In genomic region chr17:42814633-42815399, GRCh38 we compare ENCODE assay signal across 14 cellular contexts. TPM values are rescaled to one million over a fixed set of nuclear protein-coding genes. Genes with fewer than 3 reads are reported as not detected.
DNase-seq lines count a peak whose midpoint lies in the region; ATAC-seq lines count a peak whose summit lies in the region.
"Had no signal": no experiment of that assay in that cellular context is flagged by ENCODE, and none has a peak within 500 bp of the region (broad histone marks: within the 10 kb centered on the region; RNA-seq: fewer than 3 reads in every experiment).

No MANE protein-coding gene starts in this region.

- CTCF ChIA-PET in activated naive CD4-positive, alpha-beta T cell treated with anti-CD3 and anti-CD28 coated beads for 36 hours (lab: Charles Lee) = interaction anchor here (0.6 to 1.4 kb wide), 3 partner anchors 9 to 124 kb away, joined by 3 to 4 read pairs (median 3); partner anchors contain the start of gene BECN1

- intact Hi-C loops in activated naive CD4-positive, alpha-beta T cell treated with anti-CD3 and anti-CD28 coated beads for 36 hours (cut with micrococcal nuclease) = no loop called here

- H3K4me3 ChIP-seq in subcutaneous abdominal adipose tissue (ENCODE audit: low read depth in 1 of 5, low read length in 5 of 5) = no peak overlapping the region
- H3K4me3 ChIP-seq: vagina had no signal

- no peak for ATAC-seq in activated naive CD4-positive, alpha-beta T cell treated with anti-CD3 and anti-CD28 coated beads, Interleukin-2, amount 50 U/mL, for 72 hours
- ATAC-seq: activated T-cell treated with anti-CD3 and anti-CD28 coated beads, Interleukin-2, amount 50 U/mL, for 4 hours had no signal

- peaks cover 39 to 86% (median 75%) of the 10 kb centered on the region in 5 donors for H3K36me3 ChIP-seq in subcutaneous abdominal adipose tissue (ENCODE audit: control insufficient read depth in 5 of 5, insufficient read depth in 5 of 5, low read length in 5 of 5)

- peak overlapping the region; percentile 3 to 73 for H3K27ac Mint-ChIP-seq in activated naive CD4-positive, alpha-beta T cell treated with anti-CD3 and anti-CD28 coated beads, Interleukin-2, amount 50 U/mL, for 72 hours
- H3K27ac Mint-ChIP-seq in activated naive CD4-positive, alpha-beta T cell treated with anti-CD3 and anti-CD28 coated beads for 36 hours = no peak overlapping the region
- H3K27ac Mint-ChIP-seq: nephron progenitor cell had no signal

- H3K9me3 Mint-ChIP-seq in activated naive CD4-positive, alpha-beta T cell treated with anti-CD3 and anti-CD28 coated beads, Interleukin-2, amount 50 U/mL, for 72 hours = no peaks in the 10 kb centered on the region
- H3K9me3 Mint-ChIP-seq in activated naive CD4-positive, alpha-beta T cell treated with anti-CD3 and anti-CD28 coated beads for 36 hours = no peaks in the 10 kb centered on the region
- H3K9me3 Mint-ChIP-seq: activated T-cell treated with anti-CD3 and anti-CD28 coated beads, Interleukin-2, amount 50 U/mL, for 4 hours; nephron progenitor cell had no signal

- H3K4me1 ChIP-seq in subcutaneous abdominal adipose tissue (ENCODE audit: control insufficient read depth in 5 of 5, insufficient read depth in 5 of 5, low read length in 5 of 5) = peaks cover 0 to 14% (median 4%) of the 10 kb centered on the region in 5 donors
- H3K4me1 ChIP-seq: vagina had no signal

- H3K27ac ChIP-seq in subcutaneous abdominal adipose tissue (ENCODE audit: low read depth, low read length) = peak overlapping the region; percentile 42
- H3K27ac ChIP-seq: vagina had no signal

- H3K9ac ChIP-seq in subcutaneous abdominal adipose tissue (ENCODE audit: low read length in 5 of 5) = peak overlapping the region in 1 of 5 donors; percentile 2

- H3K27me3 ChIP-seq in subcutaneous abdominal adipose tissue (ENCODE audit: control insufficient read depth in 5 of 5, insufficient read depth in 4 of 5, low read length in 5 of 5) = no peaks in the 10 kb centered on the region
- H3K27me3 ChIP-seq: vagina had no signal

- no peak overlapping the region for H3K4me3 Mint-ChIP-seq in activated naive CD4-positive, alpha-beta T cell treated with anti-CD3 and anti-CD28 coated beads for 36 hours
- H3K4me3 Mint-ChIP-seq: activated T-cell treated with anti-CD3 and anti-CD28 coated beads, Interleukin-2, amount 50 U/mL, for 4 hours; nephron progenitor cell had no signal

- no peaks in the 10 kb centered on the region for H3K27me3 Mint-ChIP-seq in activated naive CD4-positive, alpha-beta T cell treated with anti-CD3 and anti-CD28 coated beads for 36 hours (ENCODE audit: low read depth)

- H3K36me3 Mint-ChIP-seq in activated naive CD4-positive, alpha-beta T cell treated with anti-CD3 and anti-CD28 coated beads, Interleukin-2, amount 50 U/mL, for 72 hours = peaks cover 10 to 23% of the 10 kb centered on the region in 2 donors
- H3K36me3 Mint-ChIP-seq in activated naive CD4-positive, alpha-beta T cell treated with anti-CD3 and anti-CD28 coated beads for 36 hours (ENCODE audit: low read depth) = peaks cover 45% of the 10 kb centered on the region

- no peak for DNase-seq in activated naive CD4-positive, alpha-beta T cell treated with anti-CD3 and anti-CD28 coated beads, Interleukin-2, amount 50 U/mL, for 72 hours (ENCODE audit: low spot score in 2 of 2)
- DNase-seq in activated naive CD4-positive, alpha-beta T cell treated with anti-CD3 and anti-CD28 coated beads for 36 hours = no peak
- DNase-seq in RPMI7951 (ENCODE audit: low read depth) = peak; percentile 87
- peak; percentile 44 for DNase-seq in fibroblast of peridontal ligament (ENCODE audit: extremely low read depth)
- no peak for DNase-seq in NCI-H524 (lab: John Stamatoyannopoulos, UW)
- DNase-seq in NK-92 treated with Interleukin-12 subunit alpha and Interleukin-12 subunit beta, amount 100 ng/mL, for 24 hours (lab: John Stamatoyannopoulos, UW) = no peak
- no peak for DNase-seq in ureter (ENCODE audit: low spot score)
- DNase-seq: activated T-cell treated with anti-CD3 and anti-CD28 coated beads, Interleukin-2, amount 50 U/mL, for 4 hours; AML-193; central memory CD4-positive, alpha-beta T cell; NCI-H526; nephron progenitor cell had no signal

- no peaks in the 10 kb centered on the region for H3K9me3 ChIP-seq in subcutaneous abdominal adipose tissue (ENCODE audit: control insufficient read depth in 5 of 5, low read length in 5 of 5)
- H3K9me3 ChIP-seq: vagina had no signal

- no peaks in the 10 kb centered on the region for H3K4me1 Mint-ChIP-seq in activated naive CD4-positive, alpha-beta T cell treated with anti-CD3 and anti-CD28 coated beads for 36 hours (ENCODE audit: low read depth)
- H3K4me1 Mint-ChIP-seq: nephron progenitor cell had no signal

RNA-seq across cellular contexts. Expression of gene BECN1, which starts 9.3 kb away (rescaled TPM):
- total RNA-seq in activated naive CD4-positive, alpha-beta T cell treated with anti-CD3 and anti-CD28 coated beads, Interleukin-2, amount 50 U/mL, for 72 hours = 10 to 100 TPM; 84.5 to 86.1 TPM
- total RNA-seq in activated naive CD4-positive, alpha-beta T cell treated with anti-CD3 and anti-CD28 coated beads for 36 hours = 10 to 100 TPM; 64.1 to 71.3 TPM
- 65.8 and 75.1 TPM in 2 replicates for total RNA-seq in RPMI7951 (2014; rRNA removed; shearing (Covaris generic))
- total RNA-seq in ureter = 101 TPM

RNA-seq across cellular contexts. Expression of gene CNTD1, which starts 16.2 kb away (rescaled TPM):
- under 1 TPM in 1 of 2 donors, not detected in 1; 0.43 TPM for total RNA-seq in activated naive CD4-positive, alpha-beta T cell treated with anti-CD3 and anti-CD28 coated beads, Interleukin-2, amount 50 U/mL, for 72 hours
- not detected for total RNA-seq in activated naive CD4-positive, alpha-beta T cell treated with anti-CD3 and anti-CD28 coated beads for 36 hours
- 0.98 and 1.1 TPM in 2 replicates for total RNA-seq in RPMI7951 (2014; rRNA removed; shearing (Covaris generic))
- 0.75 TPM for total RNA-seq in ureter
- total RNA-seq: activated T-cell treated with anti-CD3 and anti-CD28 coated beads, Interleukin-2, amount 50 U/mL, for 4 hours; vagina had no signal

RNA-seq across cellular contexts. Expression of gene COA3, which starts 16.3 kb away (rescaled TPM):
- 10 to 100 TPM; 14.8 to 32.7 TPM for total RNA-seq in activated naive CD4-positive, alpha-beta T cell treated with anti-CD3 and anti-CD28 coated beads, Interleukin-2, amount 50 U/mL, for 72 hours
- total RNA-seq in activated naive CD4-positive, alpha-beta T cell treated with anti-CD3 and anti-CD28 coated beads for 36 hours = 10 to 100 TPM; 23.7 to 24.4 TPM
- 102 and 119 TPM in 2 replicates for total RNA-seq in RPMI7951 (2014; rRNA removed; shearing (Covaris generic))
- 80.4 TPM for total RNA-seq in ureter

RNA-seq across cellular contexts. Expression of gene PSME3, which starts 18.4 kb away (rescaled TPM):
- 10 to 100 TPM; 79.1 to 95.5 TPM for total RNA-seq in activated naive CD4-positive, alpha-beta T cell treated with anti-CD3 and anti-CD28 coated beads, Interleukin-2, amount 50 U/mL, for 72 hours
- total RNA-seq in activated naive CD4-positive, alpha-beta T cell treated with anti-CD3 and anti-CD28 coated beads for 36 hours = 10 to 100 TPM; 84.7 to 87.0 TPM
- 74.4 and 96.1 TPM in 2 replicates for total RNA-seq in RPMI7951 (2014; rRNA removed; shearing (Covaris generic))
- 113 TPM for total RNA-seq in ureter

RNA-seq across cellular contexts. Expression of gene AOC2, which starts 29.6 kb away (rescaled TPM):
- 1 to 10 TPM; 3.6 to 6.1 TPM for total RNA-seq in activated naive CD4-positive, alpha-beta T cell treated with anti-CD3 and anti-CD28 coated beads, Interleukin-2, amount 50 U/mL, for 72 hours
- total RNA-seq in activated naive CD4-positive, alpha-beta T cell treated with anti-CD3 and anti-CD28 coated beads for 36 hours = 1 to 10 TPM; 2.0 to 2.6 TPM
- 0.10 and 0.36 TPM in 2 replicates for total RNA-seq in RPMI7951 (2014; rRNA removed; shearing (Covaris generic))
- 3.6 TPM for total RNA-seq in ureter

Comparison
In these comparisons a context has a peak if more than half of its experiments do, and no peak if none do; other contexts are left out.
1. DNase-seq: peak in RPMI7951 (single experiment) and fibroblast of peridontal ligament (single experiment); none in activated naive CD4-positive, alpha-beta T cell treated with anti-CD3 and anti-CD28 coated beads, Interleukin-2, amount 50 U/mL, for 72 hours (0 of 2), activated naive CD4-positive, alpha-beta T cell treated with anti-CD3 and anti-CD28 coated beads for 36 hours (single experiment), NCI-H524 (0 of 2), NK-92 treated with Interleukin-12 subunit alpha and Interleukin-12 subunit beta, amount 100 ng/mL, for 24 hours (single experiment) and ureter (single experiment).